In the genomic region with DNA sequence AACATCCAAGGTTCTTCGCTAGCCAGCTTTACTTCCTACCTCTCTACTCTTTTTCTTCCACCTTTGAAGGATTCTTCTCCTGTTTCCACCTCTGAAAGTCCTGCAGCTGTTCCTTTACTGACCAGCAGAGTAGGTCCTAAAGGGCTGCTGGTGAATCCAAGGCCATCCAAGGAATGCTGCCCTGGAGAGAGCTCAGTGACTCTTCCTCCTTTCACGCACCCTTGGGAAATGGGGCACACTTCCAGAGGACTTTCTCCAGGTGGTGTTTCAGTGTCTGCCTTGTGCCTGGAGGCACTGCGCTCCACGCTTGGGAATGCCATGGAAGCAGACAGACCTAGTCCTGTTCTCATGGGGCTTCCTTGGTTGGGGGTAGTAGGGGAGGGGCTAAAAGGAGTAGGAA, we compare ENCODE assay signal across 21 cellular contexts. TPM values are rescaled to one million over a fixed set of nuclear protein-coding genes. Genes with fewer than 3 reads are reported as not detected.
"Had no signal": no experiment of that assay in that cellular context is flagged by ENCODE, and none has a peak within 500 bp of the region (broad histone marks: within the 10 kb centered on the region; RNA-seq: fewer than 3 reads in every experiment).

No MANE protein-coding gene starts in this region.

- DNase-seq: activated CD4-positive, alpha-beta T cell treated with anti-CD3 and anti-CD28 coated beads, Interleukin-2, amount 10 ng/mL, durations not matched to agents 24 days and 14 days; activated CD4-positive, alpha-beta T cell treated with anti-CD3 and anti-CD28 coated beads, Interleukin-2, amount 50 U/mL, for 48 hours; activated CD4-positive, CD25-positive, alpha-beta regulatory T cell treated with anti-CD3 and anti-CD28 coated beads, Interleukin-2, amount 50 U/mL, for 72 hours; activated effector memory CD4-positive, alpha-beta T cell treated with Interleukin-2 at 50 U/mL for 16 hours; activated naive CD4-positive, alpha-beta T cell; activated T-cell treated with anti-CD3 and anti-CD28 coated beads, Interleukin-2, amount 50 U/mL, for 24 hours; aorta; caudate nucleus; MM.1S; NCI-H1105; NCI-H1436; NCI-H1694 treated with DMSO at 0.1 percent for 48 hours; NCI-H2029 treated with DMSO at 0.1 percent for 48 hours; NCI-H345; NCI-H510A treated with DMSO at 0.1 percent for 48 hours; NCI-H69; NK-92 treated with Interleukin-12 subunit alpha and Interleukin-12 subunit beta, amount 100 ng/mL, for 24 hours; SHP77 treated with DMSO at 0.1 percent for 48 hours had no signal

- H3K27ac ChIP-seq: breast epithelium had no signal

- H3K4me1 ChIP-seq: breast epithelium had no signal

- H3K27me3 ChIP-seq: breast epithelium had no signal

- H3K9me3 ChIP-seq: breast epithelium had no signal

- H3K4me3 ChIP-seq: breast epithelium had no signal

- H3K36me3 ChIP-seq: breast epithelium had no signal

- ATAC-seq: activated CD8-positive, alpha-beta memory T cell treated with anti-CD3 and anti-CD28 coated beads, Interleukin-2, amount 10 ng/mL, durations not matched to agents 7 days and 5 days had no signal

RNA-seq across cellular contexts. Expression of gene SLC16A14, which starts 45.4 kb away (rescaled TPM):
- total RNA-seq: SK-MEL-5 had no signal
